Comparison of ENCODE assay signal across 19 cellular contexts in genomic region chr1:12091191-12091590, GRCh38. TPM values are rescaled to one million over a fixed set of nuclear protein-coding genes. Genes with fewer than 3 reads are reported as not detected.
"Had no signal": no experiment of that assay in that cellular context is flagged by ENCODE, and none has a peak within 500 bp of the region (broad histone marks: within the 10 kb centered on the region; RNA-seq: fewer than 3 reads in every experiment).

No MANE protein-coding gene starts in this region.

- H3K36me3 ChIP-seq: esophagus squamous epithelium, gastroesophageal sphincter, left ventricle myocardium inferior, lower lobe of right lung, neutrophil, sigmoid colon, thoracic aorta, transverse colon had no signal

- H3K4me3 Mint-ChIP-seq: memory B cell; nephron progenitor cell; stimulated activated naive B cell treated with anti-CD40 and anti-IgM and Interleukin-4, amounts not matched to agents 10 μg/mL and 1 μg/mL and 100 μg/mL, for 72 hours; stimulated activated naive CD8-positive, alpha-beta T cell treated with anti-CD3 and anti-CD28 coated beads, Interleukin-15, amount 100 ng/mL, for 72 hours had no signal

- DNase-seq: esophagus squamous epithelium; foreskin fibroblast; glutamatergic neuron; islet precursor cell; left ventricle myocardium inferior; lower lobe of right lung; midbrain; nephron progenitor cell; sigmoid colon; stimulated activated CD8-positive, alpha-beta memory T cell treated with anti-CD3 and anti-CD28 coated beads, Interleukin-4, amount 100 ng/mL, for 48 hours; stimulated activated naive B cell treated with anti-CD40 and anti-IgM and Interleukin-4, amounts not matched to agents 10 μg/mL and 1 μg/mL and 100 μg/mL, for 72 hours; stimulated activated naive CD8-positive, alpha-beta T cell treated with anti-CD3 and anti-CD28 coated beads, Interleukin-15, amount 100 ng/mL, for 72 hours; transverse colon had no signal

- H3K27me3 Mint-ChIP-seq: memory B cell; stimulated activated naive B cell treated with anti-CD40 and anti-IgM and Interleukin-4, amounts not matched to agents 10 μg/mL and 1 μg/mL and 100 μg/mL, for 72 hours; stimulated activated naive CD8-positive, alpha-beta T cell treated with anti-CD3 and anti-CD28 coated beads, Interleukin-15, amount 100 ng/mL, for 72 hours had no signal

- H3K4me3 ChIP-seq: esophagus squamous epithelium, gastroesophageal sphincter, left ventricle myocardium inferior, lower lobe of right lung, sigmoid colon, skin epidermis, thoracic aorta, transverse colon had no signal

- H3K27ac ChIP-seq: esophagus squamous epithelium, gastroesophageal sphincter, left ventricle myocardium inferior, lower lobe of right lung, neutrophil, sigmoid colon, thoracic aorta, transverse colon had no signal

- H3K9me3 ChIP-seq: esophagus squamous epithelium, lower lobe of right lung, neutrophil, sigmoid colon, thoracic aorta, transverse colon had no signal

- ATAC-seq: gastroesophageal sphincter; lower lobe of right lung; stimulated activated naive B cell treated with anti-CD40 and anti-IgM and Interleukin-4, amounts not matched to agents 10 μg/mL and 1 μg/mL and 100 μg/mL, for 72 hours; stimulated activated naive CD8-positive, alpha-beta T cell treated with anti-CD3 and anti-CD28 coated beads, Interleukin-15, amount 100 ng/mL, for 72 hours had no signal

- H3K4me1 ChIP-seq: gastroesophageal sphincter, left ventricle myocardium inferior, lower lobe of right lung, sigmoid colon had no signal

- H3K27ac Mint-ChIP-seq: nephron progenitor cell; stimulated activated naive B cell treated with anti-CD40 and anti-IgM and Interleukin-4, amounts not matched to agents 10 μg/mL and 1 μg/mL and 100 μg/mL, for 72 hours had no signal

RNA-seq across cellular contexts. Expression of gene TNFRSF8, which starts 28.1 kb away (rescaled TPM):
- total RNA-seq: osteocyte had no signal
